ENCODE assay signal across 29 cellular contexts in genomic region chr5:137014731-137015130, GRCh38.
"Had no signal": no experiment of that assay in that cellular context is flagged by ENCODE, and none has a peak within 500 bp of the region (broad histone marks: within the 10 kb centered on the region; RNA-seq: fewer than 3 reads in every experiment).

No MANE protein-coding gene starts in this region.

- H3K4me2 ChIP-seq: hepatocyte had no signal

- H3K4me3 ChIP-seq: colonic mucosa, coronary artery, dorsolateral prefrontal cortex, esophagus muscularis mucosa, esophagus squamous epithelium, gastrocnemius medialis, gastroesophageal sphincter, heart left ventricle, heart right ventricle, hepatocyte had no signal

- H3K27ac ChIP-seq: colonic mucosa, coronary artery, epithelial cell of prostate, esophagus muscularis mucosa, esophagus squamous epithelium, foreskin keratinocyte, gastrocnemius medialis, gastroesophageal sphincter, heart left ventricle, heart right ventricle, hepatocyte had no signal

- H3K27me3 Mint-ChIP-seq: dendritic cell treated with granulocyte-macrophage colony-stimulating factor and Interleukin-4, amounts not matched to agents 40 ng/mL and 50 ng/mL, for 4 days; effector memory CD8-positive, alpha-beta T cell had no signal

- H3K4me3 Mint-ChIP-seq: dendritic cell treated with granulocyte-macrophage colony-stimulating factor and Interleukin-4, amounts not matched to agents 40 ng/mL and 50 ng/mL, for 4 days; effector memory CD8-positive, alpha-beta T cell; endodermal cell had no signal

- H3K79me2 ChIP-seq: hepatocyte had no signal

- DNase-seq: colonic mucosa; cortex of kidney; dermis blood vessel endothelial cell; dorsolateral prefrontal cortex; effector CD4-positive, alpha-beta T cell; effector CD8-positive, alpha-beta T cell; effector memory CD4-positive, alpha-beta T cell; effector memory CD8-positive, alpha-beta T cell; endodermal cell; erythroblast; esophagus squamous epithelium; foreskin fibroblast; foreskin keratinocyte; foreskin melanocyte; gastrocnemius medialis; glutamatergic neuron; head of caudate nucleus; heart left ventricle; heart right ventricle had no signal

- H3K9me3 Mint-ChIP-seq: dendritic cell treated with granulocyte-macrophage colony-stimulating factor and Interleukin-4, amounts not matched to agents 40 ng/mL and 50 ng/mL, for 4 days; endodermal cell had no signal

- H3K27me3 ChIP-seq: colonic mucosa, dorsolateral prefrontal cortex, esophagus muscularis mucosa, foreskin keratinocyte, gastrocnemius medialis, gastroesophageal sphincter, heart left ventricle, heart right ventricle had no signal

- H2AFZ ChIP-seq: hepatocyte had no signal

- H3K4me1 ChIP-seq: colonic mucosa, esophagus muscularis mucosa, esophagus squamous epithelium, foreskin keratinocyte, gastrocnemius medialis, gastroesophageal sphincter, heart left ventricle, heart right ventricle had no signal

- H3K9me3 ChIP-seq: colonic mucosa, esophagus muscularis mucosa, esophagus squamous epithelium, gastrocnemius medialis, gastroesophageal sphincter, heart left ventricle, heart right ventricle had no signal

- FAIRE-seq: colon, endometrium, endothelial cell of umbilical vein, frontal cortex had no signal

- H3K36me3 ChIP-seq: colonic mucosa, esophagus muscularis mucosa, esophagus squamous epithelium, gastrocnemius medialis, gastroesophageal sphincter, heart left ventricle, heart right ventricle had no signal

- H3K27ac Mint-ChIP-seq: dendritic cell treated with granulocyte-macrophage colony-stimulating factor and Interleukin-4, amounts not matched to agents 40 ng/mL and 50 ng/mL, for 4 days; effector memory CD8-positive, alpha-beta T cell; endodermal cell had no signal
